ENCODE assay signal across 1 cellular context in genomic region chr11:1460994-1461805, GRCh38.
A peak's percentile ranks its signal among the peaks of the same experiment; 100 is the strongest.
TF ChIP-seq lines count a peak whose summit lies in the region.

No MANE protein-coding gene starts in this region.

TF ChIP-seq in K562, 482 proteins besides CTCF, POLR2A, EP300 and RAD21:
- no peak for TF ChIP-seq ATF1 (CRISPR knock-in tag; IDR thresholded peaks at IDR 0.05)
- TF ChIP-seq ATF1 (tag; IDR thresholded peaks at IDR 0.05), result no peak
- TF ChIP-seq, protein P1, sequence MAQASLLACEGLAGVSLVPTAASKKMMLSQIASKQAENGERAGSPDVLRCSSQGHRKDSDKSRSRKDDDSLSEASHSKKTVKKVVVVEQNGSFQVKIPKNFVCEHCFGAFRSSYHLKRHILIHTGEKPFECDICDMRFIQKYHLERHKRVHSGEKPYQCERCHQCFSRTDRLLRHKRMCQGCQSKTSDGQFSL (CRISPR knock-in tag; IDR thresholded peaks at IDR 0.05), result peak; percentile 61
- TF ChIP-seq, protein P1 (tag; IDR thresholded peaks at IDR 0.05), result no peak
- no peak for TF ChIP-seq HIVEP1 (CRISPR knock-in tag; IDR thresholded peaks at IDR 0.05)
- TF ChIP-seq, protein P2, sequence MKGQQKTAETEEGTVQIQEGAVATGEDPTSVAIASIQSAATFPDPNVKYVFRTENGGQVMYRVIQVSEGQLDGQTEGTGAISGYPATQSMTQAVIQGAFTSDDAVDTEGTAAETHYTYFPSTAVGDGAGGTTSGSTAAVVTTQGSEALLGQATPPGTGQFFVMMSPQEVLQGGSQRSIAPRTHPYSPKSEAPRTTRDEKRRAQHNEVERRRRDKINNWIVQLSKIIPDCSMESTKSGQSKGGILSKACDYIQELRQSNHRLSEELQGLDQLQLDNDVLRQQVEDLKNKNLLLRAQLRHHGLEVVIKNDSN (CRISPR knock-in tag; IDR thresholded peaks at IDR 0.05), result 0 out of 2 replicates have a peak, but pooled peaks have one; percentile 19
- TF ChIP-seq PURB (CRISPR knock-in tag; IDR thresholded peaks at IDR 0.05; ENCODE audit: low read depth), result no peak
- TF ChIP-seq SLC30A9 (CRISPR knock-in tag; IDR thresholded peaks at IDR 0.05), result no peak
- TF ChIP-seq KAT2B (IDR thresholded peaks at IDR 0.05; ENCODE audit: low read depth, low read length), result no peak
- TF ChIP-seq NUFIP1 (IDR thresholded peaks at IDR 0.05; ENCODE audit: partially characterized antibody), result no peak
